ENCODE assay signal across 36 cellular contexts in genomic region chr19:1742989-1743696, GRCh38. TPM values are rescaled to one million over a fixed set of nuclear protein-coding genes. Genes with fewer than 3 reads are reported as not detected.
"Had no signal": no experiment of that assay in that cellular context is flagged by ENCODE, and none has a peak within 500 bp of the region (broad histone marks: within the 10 kb centered on the region; RNA-seq: fewer than 3 reads in every experiment).

No MANE protein-coding gene starts in this region.

- DNase-seq: activated B cell treated with CpG ODN at 0.5 μM for 24 hours; activated CD4-positive, alpha-beta memory T cell treated with anti-CD3 and anti-CD28 coated beads, Interleukin-2, amount 10 ng/mL, durations not matched to agents 7 days and 5 days; activated CD4-positive, alpha-beta T cell treated with anti-CD3 and anti-CD28 coated beads for 4 hours; activated CD4-positive, alpha-beta T cell treated with anti-CD3 and anti-CD28 coated beads, Interleukin-2, amount 10 ng/mL, durations not matched to agents 24 days and 14 days; activated CD4-positive, alpha-beta T cell treated with anti-CD3 and anti-CD28 coated beads, Interleukin-2, amount 50 U/mL, for 48 hours; activated CD4-positive, CD25-positive, alpha-beta regulatory T cell treated with anti-CD3 and anti-CD28 coated beads, Interleukin-2, amount 50 U/mL, for 72 hours; activated CD8-positive, alpha-beta memory T cell treated with anti-CD3 and anti-CD28 coated beads for 24 hours; activated CD8-positive, alpha-beta memory T cell treated with anti-CD3 and anti-CD28 coated beads, Interleukin-2, amount 10 ng/mL, durations not matched to agents 7 days and 5 days; activated CD8-positive, alpha-beta memory T cell treated with anti-CD3 and anti-CD28 coated beads, Interleukin-2, amount 50 U/mL, for 48 hours; activated CD8-positive, alpha-beta T cell treated with anti-CD3 and anti-CD28 coated beads, Interleukin-2, amount 10 ng/mL, durations not matched to agents 7 days and 5 days; activated effector memory CD4-positive, alpha-beta T cell treated with anti-CD3 and anti-CD28 coated beads, Interleukin-2, amount 50 U/mL, for 16 hours; activated gamma-delta T cell treated with Interleukin-2 at 50 U/mL for 16 hours; activated naive CD4-positive, alpha-beta T cell; activated naive CD4-positive, alpha-beta T cell treated with anti-CD3 and anti-CD28 coated beads for 36 hours; activated naive CD4-positive, alpha-beta T cell treated with anti-CD3 and anti-CD28 coated beads, Interleukin-2, amount 50 U/mL, for 16 hours; activated naive CD8-positive, alpha-beta T cell treated with anti-CD3 and anti-CD28 coated beads for 36 hours; activated T-cell treated with anti-CD3 and anti-CD28 coated beads, Interleukin-2, amount 50 U/mL, for 24 hours; activated T-cell treated with anti-CD3 and anti-CD28 coated beads, Interleukin-2, amount 50 U/mL, for 48 hours; adrenal gland; amygdala; anterior cingulate cortex; caudate nucleus; cerebellar nuclear complex; T-cell; T-helper 17 cell; T-helper 9 cell had no signal

- H3K9me3 ChIP-seq: adrenal gland, ascending aorta had no signal

- H3K4me1 ChIP-seq: adrenal gland had no signal

- H3K36me3 ChIP-seq: adrenal gland, ascending aorta, cardiac muscle cell had no signal

- ATAC-seq: activated CD8-positive, alpha-beta memory T cell treated with anti-CD3 and anti-CD28 coated beads, Interleukin-2, amount 10 ng/mL, durations not matched to agents 7 days and 5 days; activated CD8-positive, alpha-beta T cell treated with anti-CD3 and anti-CD28 coated beads, Interleukin-2, amount 10 ng/mL, durations not matched to agents 7 days and 5 days; activated naive CD4-positive, alpha-beta T cell treated with anti-CD3 and anti-CD28 coated beads, Interleukin-2, amount 50 U/mL, for 72 hours; T-cell; T-helper 17 cell had no signal

- H3K4me3 ChIP-seq: adrenal gland, ascending aorta, cardiac muscle cell had no signal

- H3K27ac ChIP-seq: adrenal gland, ascending aorta, cardiac muscle cell, VCaP had no signal

- FAIRE-seq: bronchial epithelial cell, TTC549 had no signal

RNA-seq across cellular contexts. Expression of gene ONECUT3, which starts 10.2 kb away (rescaled TPM):
- total RNA-seq: activated B cell treated with CpG ODN at 0.5 μM for 24 hours; activated CD4-positive, alpha-beta memory T cell treated with anti-CD3 and anti-CD28 coated beads, Interleukin-2, amount 10 ng/mL, durations not matched to agents 7 days and 5 days; activated CD4-positive, alpha-beta T cell treated with anti-CD3 and anti-CD28 coated beads, Interleukin-2, amount 10 ng/mL, durations not matched to agents 24 days and 14 days; activated CD8-positive, alpha-beta memory T cell treated with anti-CD3 and anti-CD28 coated beads, Interleukin-2, amount 10 ng/mL, durations not matched to agents 7 days and 5 days; activated CD8-positive, alpha-beta T cell treated with anti-CD3 and anti-CD28 coated beads, Interleukin-2, amount 10 ng/mL, durations not matched to agents 7 days and 5 days; activated naive CD4-positive, alpha-beta T cell treated with anti-CD3 and anti-CD28 coated beads for 36 hours; activated naive CD4-positive, alpha-beta T cell treated with anti-CD3 and anti-CD28 coated beads, Interleukin-2, amount 50 U/mL, for 72 hours; activated naive CD8-positive, alpha-beta T cell treated with anti-CD3 and anti-CD28 coated beads for 36 hours; activated T-helper 2 cell treated with anti-CD3 and anti-CD28 coated beads, Interferon-gamma antibody, Interleukin-2, Interleukin-4, amounts not matched to agents 10 μg/mL and 5 μg/mL and 100 μg/mL, durations not matched to agents 14 hours and 24 hours and 36 hours; adrenal gland; ascending aorta; cardiac muscle cell; chondrocyte; T-helper 1 cell treated with Interleukin-12 subunit alpha and Interleukin-12 subunit beta and Interleukin-4 antibody, amounts not matched to agents 30 ng/mL and 1 ng/mL, for 36 hours; T-helper 17 cell; T-helper 2 cell treated with Interferon-gamma antibody and Interleukin-4, amounts not matched to agents 100 ng/mL and 5 ng/mL, for 36 hours had no signal
- polyA plus RNA-seq: cardiac muscle cell had no signal
